14 cellular contexts compared by ENCODE assay signal in genomic region chr2:9763356-9764152, GRCh38.
DNase-seq lines count a peak whose midpoint lies in the region; ATAC-seq and TF ChIP-seq lines count a peak whose summit lies in the region.
"Had no signal": no experiment of that assay in that cellular context is flagged by ENCODE, and none has a peak within 500 bp of the region (broad histone marks: within the 10 kb centered on the region; RNA-seq: fewer than 3 reads in every experiment).

No MANE protein-coding gene starts in this region.

- no TSS peak for BruUV-seq in Calu3 (replicated peaks; lab: Mats Ljungman, UMichigan)
- BruUV-seq in PC-3 (replicated peaks; lab: Mats Ljungman, UMichigan), result no TSS peak

- H3K36me3 ChIP-seq in PC-3 (ENCODE audit: low read depth, low read length) (no peaks in the 10 kb centered on the region), Peyer's patch (no peaks in the 10 kb centered on the region)
- H3K36me3 ChIP-seq: vagina had no signal

- H3K27me3 ChIP-seq in PC-3 (ENCODE audit: low read length) (no peaks in the 10 kb centered on the region), Peyer's patch (no peaks in the 10 kb centered on the region)
- H3K27me3 ChIP-seq: vagina had no signal

- H3K9me3 ChIP-seq in PC-3 (ENCODE audit: low read length) (no peaks in the 10 kb centered on the region), Peyer's patch (no peaks in the 10 kb centered on the region)
- H3K9me3 ChIP-seq: vagina had no signal

- H4K20me1 ChIP-seq in PC-3 (ENCODE audit: low read length), result no peaks in the 10 kb centered on the region

- no peaks in the 10 kb centered on the region for H3K36me3 Mint-ChIP-seq in Calu3 (ENCODE audit: insufficient read depth, unreplicated experiment)
- H3K36me3 Mint-ChIP-seq: naive B cell had no signal

- 0 out of 2 replicates have a peak overlapping the region, but pooled peaks have one; percentile 5 for H3K9ac ChIP-seq in PC-3 (ENCODE audit: low read length)

- H3K4me3 ChIP-seq in PC-3 (ENCODE audit: low read length) (no peak overlapping the region), epithelial cell of esophagus (ENCODE audit: low read length) (no peak overlapping the region), Peyer's patch (no peak overlapping the region)
- H3K4me3 ChIP-seq: vagina had no signal

- H3K4me1 Mint-ChIP-seq in Calu3 (ENCODE audit: low read depth, unreplicated experiment), result peaks cover 25% of the 10 kb centered on the region

- peaks cover 15% of the 10 kb centered on the region for H3K27me3 Mint-ChIP-seq in Calu3 (ENCODE audit: unreplicated experiment)

- peak; percentile 31 for DNase-seq in NOMO-1 treated with DMSO at 0.1 percent for 48 hours (lab: John Stamatoyannopoulos, UW; ENCODE audit: unreplicated experiment)
- no peak for DNase-seq in NOMO-1 treated with dmso at 0.1 percent for 144 hours (lab: John Stamatoyannopoulos, UW; ENCODE audit: unreplicated experiment)
- peak; percentile 38 for DNase-seq in Calu3
- peak; percentile 77 for DNase-seq in PC-3
- DNase-seq in epithelial cell of esophagus (ENCODE audit: low read depth), result peak; percentile 56
- no peak for DNase-seq in Peyer's patch
- DNase-seq in HPDE6-E6E7 (ENCODE audit: extremely low spot score), result no peak
- DNase-seq: cortex of kidney, DMS153, kidney, naive B cell, NCI-H510A treated with DMSO at 0.1 percent for 48 hours had no signal

- H3K4me1 ChIP-seq in PC-3 (ENCODE audit: insufficient read depth, low read length) (peaks cover 27% of the 10 kb centered on the region), Peyer's patch (peaks cover 0 to 35% (median 0%) of the 10 kb centered on the region in 4 donors)

- peak; percentile 84 for ATAC-seq in PC-3
- ATAC-seq in HG02884 (IDR thresholded peaks at IDR 0.05; ENCODE audit: unreplicated experiment), result no peak

- intact Hi-C loops in Calu3 (cut with micrococcal nuclease; ENCODE audit: unreplicated experiment) (no loop called here), PC-3 (cut with micrococcal nuclease) (loop anchor here (2.0 kb wide), 1 partner anchor 19 kb away; no protein-coding TSS in a partner anchor)

- H2AFZ ChIP-seq in PC-3 (ENCODE audit: low read length), result no peak overlapping the region

- H3K27ac Mint-ChIP-seq in Calu3 (ENCODE audit: unreplicated experiment), result peak overlapping the region; percentile 12
- H3K27ac Mint-ChIP-seq: naive B cell had no signal

- H3K4me3 Mint-ChIP-seq in Calu3 (ENCODE audit: low read depth, unreplicated experiment), result no peak overlapping the region

- H3K9me2 ChIP-seq in PC-3 (replicated peaks; ENCODE audit: low read length), result no peaks in the 10 kb centered on the region

- no peak for TF ChIP-seq POLR2A in Peyer's patch (IDR thresholded peaks at IDR 0.05)

- H3K4me2 ChIP-seq in PC-3 (ENCODE audit: low read length), result peak overlapping the region; percentile 18

- H3K79me2 ChIP-seq in PC-3 (ENCODE audit: low read length), result no peaks in the 10 kb centered on the region

- CTCF ChIA-PET in Calu3 (lab: Charles Lee), result interaction anchor here (0.9 to 1.0 kb wide), 2 partner anchors 10 to 169 kb away, joined by 3 to 6 read pairs; no protein-coding TSS in a partner anchor
- CTCF ChIA-PET in PC-3 (lab: Charles Lee), result no interaction called here

- H3K9me3 Mint-ChIP-seq in Calu3 (ENCODE audit: low read depth, unreplicated experiment), result no peaks in the 10 kb centered on the region
- H3K9me3 Mint-ChIP-seq: naive B cell had no signal

- POLR2A ChIA-PET in PC-3 (lab: Charles Lee; ENCODE audit: unreplicated experiment), result no interaction called here

- peak overlapping the region; percentile 67 for H3K27ac ChIP-seq in PC-3 (ENCODE audit: low read length)
- H3K27ac ChIP-seq in Peyer's patch, result no peak overlapping the region
- H3K27ac ChIP-seq: vagina had no signal

- no peak for TF ChIP-seq CTCF in Calu3 (IDR thresholded peaks at IDR 0.05; ENCODE audit: unreplicated experiment)
- TF ChIP-seq CTCF in PC-3 (conservative IDR thresholded peaks at IDR 0.05; ENCODE audit: low read depth, low read length), result no peak
- TF ChIP-seq CTCF in epithelial cell of esophagus (IDR thresholded peaks at IDR 0.05; ENCODE audit: insufficient read depth, low read depth, low read length, missing control alignments), result no peak
- no peak for TF ChIP-seq CTCF in Peyer's patch (IDR thresholded peaks at IDR 0.05)

- H3F3A ChIP-seq in PC-3 (ENCODE audit: low read length, unreplicated experiment), result no peaks in the 10 kb centered on the region

Comparison
In these comparisons a context has a peak if more than half of its experiments do, and no peak if none do; other contexts are left out.
1. DNase-seq: peak in NOMO-1 treated with DMSO at 0.1 percent for 48 hours (single experiment), Calu3 (single experiment), PC-3 (single experiment) and epithelial cell of esophagus (single experiment); none in NOMO-1 treated with dmso at 0.1 percent for 144 hours (single experiment), Peyer's patch (0 of 3) and HPDE6-E6E7 (single experiment).